Comparison of ENCODE assay signal across 3 cellular contexts in genomic region chr4:124583797-124584196, GRCh38.
"Had no signal": no experiment of that assay in that cellular context is flagged by ENCODE, and none has a peak within 500 bp of the region (broad histone marks: within the 10 kb centered on the region; RNA-seq: fewer than 3 reads in every experiment).

No MANE protein-coding gene starts in this region.

- DNase-seq: GDM1, GF-D8 had no signal

- H3K4me3 ChIP-seq: GM12878 had no signal

- ATAC-seq: GM12878 had no signal
